ENCODE assay signal across 18 cellular contexts in the genomic region with DNA sequence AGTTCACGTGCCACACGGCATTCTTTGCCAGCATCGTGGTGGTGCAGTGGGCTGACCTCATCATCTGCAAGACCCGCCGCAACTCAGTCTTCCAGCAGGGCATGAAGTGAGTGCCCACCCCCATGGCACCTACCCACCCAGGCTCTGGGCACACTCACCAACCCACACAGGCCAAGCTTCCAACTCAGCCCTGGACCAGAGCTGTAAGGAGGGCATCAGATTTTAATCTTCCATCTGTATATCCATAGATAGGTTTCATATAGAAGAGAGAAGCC. TPM values are rescaled to one million over a fixed set of nuclear protein-coding genes. Genes with fewer than 3 reads are reported as not detected.
A peak's percentile ranks its signal among the peaks of the same experiment; 100 is the strongest.
DNase-seq lines count a peak whose midpoint lies in the region; ATAC-seq and TF ChIP-seq lines count a peak whose summit lies in the region.
"Had no signal": no experiment of that assay in that cellular context is flagged by ENCODE, and none has a peak within 500 bp of the region (broad histone marks: within the 10 kb centered on the region; RNA-seq: fewer than 3 reads in every experiment).

No MANE protein-coding gene starts in this region.

- H3K9me3 ChIP-seq in stomach smooth muscle (ENCODE audit: control insufficient read depth in 2 of 2, low read length in 2 of 2), result no peaks in the 10 kb centered on the region

- H3K27ac ChIP-seq in dorsolateral prefrontal cortex (peak overlapping the region in 30 of 59 donors; percentile 0 to 79 (median 46)), stomach smooth muscle (ENCODE audit: low read length) (peak overlapping the region; percentile 53)
- H3K27ac ChIP-seq: KMS-11 had no signal

- H3K9ac ChIP-seq in stomach smooth muscle (ENCODE audit: low read length in 2 of 2), result no peak overlapping the region
- H3K9ac ChIP-seq: KMS-11 had no signal

- intact Hi-C loops in dorsolateral prefrontal cortex (cut with DNase I), result no loop called here

- DNase-seq in NCI-H69 (lab: John Stamatoyannopoulos, UW) (peak; percentile 34), dorsolateral prefrontal cortex (no peak), omental fat pad (ENCODE audit: low spot score) (no peak), NCI-H2171 (lab: John Stamatoyannopoulos, UW) (no peak)
- DNase-seq: DMS79, IMR-90, NCI-H1092 treated with DMSO at 0.1 percent for 48 hours, NCI-H1436 treated with DMSO at 0.1 percent for 48 hours, NCI-H1930, NCI-H345, NCI-H524 had no signal

- H3K4me3 ChIP-seq in dorsolateral prefrontal cortex (no peak overlapping the region), stomach smooth muscle (ENCODE audit: low read length in 2 of 2) (no peak overlapping the region)

- H3K27me3 ChIP-seq in dorsolateral prefrontal cortex (no peaks in the 10 kb centered on the region), stomach smooth muscle (ENCODE audit: control insufficient read depth in 1 of 2, insufficient read depth in 2 of 2, low read length in 2 of 2) (no peaks in the 10 kb centered on the region)

- peaks cover 58 to 64% of the 10 kb centered on the region in 2 donors for H3K36me3 ChIP-seq in stomach smooth muscle (ENCODE audit: control insufficient read depth in 2 of 2, insufficient read depth in 2 of 2, low read length in 2 of 2)

- TF ChIP-seq CTCF in dorsolateral prefrontal cortex (IDR thresholded peaks at IDR 0.05 in 54 of 56, conservative IDR thresholded peaks at IDR 0.05 in 2 of 56; ENCODE audit: low read depth in 1 of 56, partially characterized antibody in 56 of 56) (no peak), omental fat pad (IDR thresholded peaks at IDR 0.05) (no peak)

- H3K4me1 ChIP-seq in stomach smooth muscle (ENCODE audit: control insufficient read depth, insufficient read depth, low read length), result peaks cover 9% of the 10 kb centered on the region

- ATAC-seq in omental fat pad (ENCODE audit: low FRiP score) (peak; percentile 10), HG02885 (IDR thresholded peaks at IDR 0.05; ENCODE audit: poor library complexity, unreplicated experiment) (no peak), HG03432 (IDR thresholded peaks at IDR 0.05; ENCODE audit: unreplicated experiment) (no peak)
- ATAC-seq: HCT116, Panc1 had no signal

RNA-seq across cellular contexts. Expression of a gene that starts 14.5 kb away (rescaled TPM):
- 1 to 10 TPM in 93 of 120 experiments, under 1 TPM in 27; 0.29 to 8.7 (median 1.7) TPM for total RNA-seq in dorsolateral prefrontal cortex
- total RNA-seq in omental fat pad, result 1 to 10 TPM in 1 of 4 donors, under 1 TPM in 1, not detected in 2; 0.47 to 1.6 TPM
- total RNA-seq: B cell, IMR-90 had no signal

RNA-seq across cellular contexts. Expression of a gene that starts 21.3 kb away (rescaled TPM):
- total RNA-seq in dorsolateral prefrontal cortex, result 1,000 to 10,000 TPM in 6 of 120 experiments, 100 to 1,000 TPM in 114; 289 to 1,943 (median 637) TPM
- 10 to 100 TPM; 45.5 to 91.1 (median 76.3) TPM for total RNA-seq in omental fat pad
- total RNA-seq: B cell had no signal

RNA-seq across cellular contexts. Expression of a gene that starts 38.4 kb away (rescaled TPM):
- total RNA-seq in dorsolateral prefrontal cortex, result 100 to 1,000 TPM; 106 to 269 (median 187) TPM
- total RNA-seq in omental fat pad, result 10 to 100 TPM; 17.5 to 20.5 (median 18.6) TPM

RNA-seq across cellular contexts. Expression of a gene that starts 53.5 kb away (rescaled TPM):
- total RNA-seq in dorsolateral prefrontal cortex (10 to 100 TPM in 94 of 120 experiments, 1 to 10 TPM in 26; 4.3 to 31.5 (median 14.0) TPM), omental fat pad (under 1 TPM in 2 of 4 donors, not detected in 2; 0.48 to 0.69 TPM)
- total RNA-seq: B cell had no signal

RNA-seq across cellular contexts. Expression of a gene that starts 55.5 kb away (rescaled TPM):
- total RNA-seq in dorsolateral prefrontal cortex (100 to 1,000 TPM in 76 of 120 experiments, 10 to 100 TPM in 44; 68.4 to 189 (median 105) TPM), omental fat pad (not detected)
- total RNA-seq: B cell, IMR-90 had no signal

Comparison
In these comparisons a context has a peak if more than half of its experiments do, and no peak if none do; other contexts are left out.
1. RNA of a gene that starts 38.4 kb away (total RNA-seq): 106 to 269 TPM in dorsolateral prefrontal cortex; 17.5 to 20.5 TPM in omental fat pad; every median in the first group is over 4 times any median in the second.